In the genomic region with DNA sequence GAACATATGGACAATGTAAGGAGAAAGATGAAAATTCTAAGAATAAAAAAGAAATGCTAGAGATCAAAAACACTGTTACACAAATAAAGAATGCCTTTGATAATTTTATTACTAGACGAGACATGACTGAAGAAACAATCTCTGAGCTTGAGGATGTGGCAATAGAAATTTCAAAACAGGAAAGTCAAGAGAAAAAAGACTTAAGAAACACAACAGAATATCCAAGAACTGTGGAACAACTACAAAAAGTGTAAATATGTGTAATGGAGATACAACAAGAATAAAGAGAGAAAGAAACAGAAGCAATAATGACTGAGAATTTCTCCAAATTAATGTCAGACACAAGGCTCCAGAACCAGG, we compare ENCODE assay signal across 25 cellular contexts.
DNase-seq lines count a peak whose midpoint lies in the region; ATAC-seq, FAIRE-seq and TF ChIP-seq lines count a peak whose summit lies in the region.
"Had no signal": no experiment of that assay in that cellular context is flagged by ENCODE, and none has a peak within 500 bp of the region (broad histone marks: within the 10 kb centered on the region; RNA-seq: fewer than 3 reads in every experiment).

No MANE protein-coding gene starts in this region.

- DNase-seq in cardiac muscle cell (ENCODE audit: low read depth in 1 of 2, low spot score in 1 of 2) (peak in 1 of 2 donors; percentile 74), heart left ventricle (no peak), SKM-1 treated with dmso at 0.1 percent for 144 hours (lab: John Stamatoyannopoulos, UW; ENCODE audit: unreplicated experiment) (peak; percentile 14), fibroblast of mammary gland (ENCODE audit: low read depth) (peak; percentile 3), NCI-H345 treated with DMSO at 0.1 percent for 48 hours (lab: John Stamatoyannopoulos, UW; ENCODE audit: unreplicated experiment) (no peak), esophagus muscularis mucosa (ENCODE audit: extremely low spot score) (no peak), H54 (ENCODE audit: insufficient read length, low spot score) (no peak)
- no peak for DNase-seq in stimulated activated CD4-positive, alpha-beta T cell treated with anti-CD3 and anti-CD28 coated beads, Interleukin-4, amount 100 ng/mL, for 4 hours
- DNase-seq: ACHN; activated CD8-positive, alpha-beta memory T cell treated with anti-CD3 and anti-CD28 coated beads, Interleukin-2, amount 10 ng/mL, durations not matched to agents 7 days and 5 days; CD4-positive, CD25-positive, alpha-beta regulatory T cell; cortex of kidney; DMS153; endodermal cell; foreskin fibroblast; immature natural killer cell; left lung; natural killer cell; NCI-H1694 treated with DMSO at 0.1 percent for 48 hours; NCI-H2171 treated with DMSO at 0.1 percent for 48 hours; NCI-H526 treated with DMSO at 0.1 percent for 48 hours; right cardiac atrium; upper lobe of left lung had no signal

- ATAC-seq in heart left ventricle, result no peak
- ATAC-seq: activated CD8-positive, alpha-beta memory T cell treated with anti-CD3 and anti-CD28 coated beads, Interleukin-2, amount 10 ng/mL, durations not matched to agents 7 days and 5 days; left lung; natural killer cell; right cardiac atrium had no signal

- H3K4me1 ChIP-seq in cardiac muscle cell (ENCODE audit: low read depth), result peaks cover 11% of the 10 kb centered on the region
- peaks cover 0 to 13% (median 5%) of the 10 kb centered on the region in 12 donors for H3K4me1 ChIP-seq in heart left ventricle
- peaks cover 0 to 8% (median 5%) of the 10 kb centered on the region in 4 donors for H3K4me1 ChIP-seq in esophagus muscularis mucosa
- H3K4me1 ChIP-seq: upper lobe of left lung had no signal

- H3K9me3 ChIP-seq in cardiac muscle cell (ENCODE audit: low read depth), result no peaks in the 10 kb centered on the region
- H3K9me3 ChIP-seq in heart left ventricle, result peaks cover 0 to 4% (median 0%) of the 10 kb centered on the region in 12 donors
- no peaks in the 10 kb centered on the region for H3K9me3 ChIP-seq in esophagus muscularis mucosa
- H3K9me3 ChIP-seq: left lung, upper lobe of left lung had no signal

- intact Hi-C loops in heart left ventricle (cut with DNase I), result no loop called here
- intact Hi-C loops in esophagus muscularis mucosa (cut with DNase I), result no loop called here

- no peak for TF ChIP-seq POLR2A in heart left ventricle (IDR thresholded peaks at IDR 0.05)
- no peak for TF ChIP-seq POLR2A in esophagus muscularis mucosa (IDR thresholded peaks at IDR 0.05; ENCODE audit: low read depth)
- no peak for TF ChIP-seq POLR2A in H54 (IDR thresholded peaks at IDR 0.05; ENCODE audit: low read depth, low read length)

- TF ChIP-seq CTCF in cardiac muscle cell (IDR thresholded peaks at IDR 0.05; ENCODE audit: low read depth, low read length), result no peak
- TF ChIP-seq CTCF in heart left ventricle (IDR thresholded peaks at IDR 0.05), result no peak
- no peak for TF ChIP-seq CTCF in fibroblast of mammary gland (conservative IDR thresholded peaks at IDR 0.05; ENCODE audit: control insufficient read depth, insufficient read depth, low read depth, low read length)
- no peak for TF ChIP-seq CTCF in esophagus muscularis mucosa (IDR thresholded peaks at IDR 0.05)

- H3K36me3 ChIP-seq in cardiac muscle cell (no peaks in the 10 kb centered on the region), heart left ventricle (no peaks in the 10 kb centered on the region), esophagus muscularis mucosa (no peaks in the 10 kb centered on the region)
- H3K36me3 ChIP-seq: left lung, upper lobe of left lung had no signal

- H3K27ac ChIP-seq in cardiac muscle cell (peak overlapping the region; percentile 83), heart left ventricle (no peak overlapping the region), esophagus muscularis mucosa (replicated peaks in 1 of 4) (no peak overlapping the region)
- H3K27ac ChIP-seq: left lung, upper lobe of left lung had no signal

- WGBS in heart left ventricle, 4 donors, result 85 to 98% (median 86%) methylated on average over 1 of the region's 1 CpG
- 83% methylated on average over 1 of the region's 1 CpG for WGBS in esophagus muscularis mucosa

- TF ChIP-seq EP300 in esophagus muscularis mucosa (IDR thresholded peaks at IDR 0.05), result no peak

- H3K27me3 ChIP-seq in cardiac muscle cell, result no peaks in the 10 kb centered on the region
- no peaks in the 10 kb centered on the region for H3K27me3 ChIP-seq in heart left ventricle
- no peaks in the 10 kb centered on the region for H3K27me3 ChIP-seq in esophagus muscularis mucosa
- H3K27me3 ChIP-seq: left lung, upper lobe of left lung had no signal

- no peak for FAIRE-seq in H54 (lab: Jason Lieb, UNC)
- FAIRE-seq: G401.6, K562 had no signal

- H3K4me3 ChIP-seq in cardiac muscle cell (no peak overlapping the region), heart left ventricle (no peak overlapping the region), fibroblast of mammary gland (ENCODE audit: control insufficient read depth, low read depth, low read length) (no peak overlapping the region), esophagus muscularis mucosa (no peak overlapping the region)
- H3K4me3 ChIP-seq: K562, left lung, upper lobe of left lung had no signal

Comparison
In these comparisons a context has a peak if more than half of its experiments do, and no peak if none do; other contexts are left out.
1. DNase-seq: peak in SKM-1 treated with dmso at 0.1 percent for 144 hours (single experiment) and fibroblast of mammary gland (single experiment); none in heart left ventricle (0 of 5), NCI-H345 treated with DMSO at 0.1 percent for 48 hours (single experiment), esophagus muscularis mucosa (single experiment), H54 (single experiment) and stimulated activated CD4-positive, alpha-beta T cell treated with anti-CD3 and anti-CD28 coated beads, Interleukin-4, amount 100 ng/mL, for 4 hours (0 of 2).